ENCODE assay signal across 10 cellular contexts in the genomic region with DNA sequence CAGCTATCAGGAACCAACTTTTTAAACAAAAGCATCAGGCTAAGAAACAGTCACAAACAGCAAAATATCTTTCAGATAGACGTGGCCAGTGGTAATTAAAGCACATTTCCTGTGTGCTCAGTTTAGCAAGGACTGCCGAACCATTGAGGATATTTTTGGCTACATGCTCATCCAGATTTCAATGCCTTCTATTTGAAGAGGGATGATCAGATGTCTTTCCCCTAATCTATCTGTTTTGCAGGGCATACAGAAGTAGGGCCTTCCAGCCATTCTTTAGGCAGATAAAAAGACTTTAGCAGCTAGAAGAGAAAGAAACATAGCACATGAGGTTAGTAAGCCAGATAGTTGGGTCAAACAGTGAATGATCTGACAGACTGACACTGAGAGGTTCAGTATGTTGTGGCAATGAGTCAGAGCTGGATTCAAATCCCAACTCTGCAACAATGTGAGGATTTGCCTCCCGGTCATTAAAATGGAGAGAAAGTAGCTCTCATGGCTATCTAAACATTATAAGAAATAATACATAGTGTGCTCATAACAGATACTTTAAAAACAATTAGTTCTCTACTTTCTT.
DNase-seq lines count a peak whose midpoint lies in the region; ATAC-seq and TF ChIP-seq lines count a peak whose summit lies in the region.
"Had no signal": no experiment of that assay in that cellular context is flagged by ENCODE, and none has a peak within 500 bp of the region (broad histone marks: within the 10 kb centered on the region; RNA-seq: fewer than 3 reads in every experiment).

No MANE protein-coding gene starts in this region.

- no peaks in the 10 kb centered on the region for H4K20me1 ChIP-seq in osteoblast (ENCODE audit: insufficient read depth, low read length)

- no peaks in the 10 kb centered on the region for H3K79me2 ChIP-seq in osteoblast (ENCODE audit: insufficient read depth, low read length)

- no peaks in the 10 kb centered on the region for H3K9me3 ChIP-seq in osteoblast (ENCODE audit: low read depth, low read length)

- peak overlapping the region; percentile 10 for H2AFZ ChIP-seq in osteoblast (ENCODE audit: low read length)

- no peak overlapping the region for H3K4me3 Mint-ChIP-seq in activated T-cell treated with anti-CD3 and anti-CD28 coated beads, Interleukin-2, amount 50 U/mL, for 4 hours
- H3K4me3 Mint-ChIP-seq: stimulated activated naive CD8-positive, alpha-beta T cell treated with anti-CD3 and anti-CD28 coated beads, Interleukin-15, amount 100 ng/mL, for 72 hours had no signal

- ATAC-seq in GM18909 (IDR thresholded peaks at IDR 0.05; ENCODE audit: poor library complexity, unreplicated experiment): no peak
- no peak for ATAC-seq in activated T-cell treated with anti-CD3 and anti-CD28 coated beads, Interleukin-2, amount 50 U/mL, for 4 hours
- no peak for ATAC-seq in HG03045 (IDR thresholded peaks at IDR 0.05; ENCODE audit: unreplicated experiment)
- ATAC-seq in HG03108 (IDR thresholded peaks at IDR 0.05; ENCODE audit: unreplicated experiment): no peak
- ATAC-seq: stimulated activated naive CD8-positive, alpha-beta T cell treated with anti-CD3 and anti-CD28 coated beads, Interleukin-15, amount 100 ng/mL, for 72 hours had no signal

- no peaks in the 10 kb centered on the region for H3K27me3 ChIP-seq in osteoblast (ENCODE audit: insufficient read depth, low read length)

- no peaks in the 10 kb centered on the region for H3K4me1 Mint-ChIP-seq in activated T-cell treated with anti-CD3 and anti-CD28 coated beads, Interleukin-2, amount 50 U/mL, for 4 hours (ENCODE audit: low read depth)
- H3K4me1 Mint-ChIP-seq: stimulated activated naive CD8-positive, alpha-beta T cell treated with anti-CD3 and anti-CD28 coated beads, Interleukin-15, amount 100 ng/mL, for 72 hours had no signal

- H3K9me3 Mint-ChIP-seq in activated T-cell treated with anti-CD3 and anti-CD28 coated beads, Interleukin-2, amount 50 U/mL, for 4 hours: peaks cover 4% of the 10 kb centered on the region
- H3K9me3 Mint-ChIP-seq: stimulated activated naive CD8-positive, alpha-beta T cell treated with anti-CD3 and anti-CD28 coated beads, Interleukin-15, amount 100 ng/mL, for 72 hours had no signal

- no peak overlapping the region for H3K27ac ChIP-seq in osteoblast (ENCODE audit: low read depth, low read length)

- H3K4me3 ChIP-seq in epithelial cell of proximal tubule (ENCODE audit: low read depth, low read length) (no peak overlapping the region), osteoblast (ENCODE audit: insufficient read depth, low read length) (no peak overlapping the region)

- no peaks in the 10 kb centered on the region for H3K4me1 ChIP-seq in osteoblast (ENCODE audit: insufficient read depth, low read length)

- DNase-seq in EL (peak; percentile 1), NCI-H2029 (lab: John Stamatoyannopoulos, UW) (peak; percentile 78), epithelial cell of proximal tubule (ENCODE audit: low read depth) (peak; percentile 49), osteoblast (ENCODE audit: insufficient read length, low spot score, missing footprints) (no peak)
- DNase-seq in activated T-cell treated with anti-CD3 and anti-CD28 coated beads, Interleukin-2, amount 50 U/mL, for 4 hours: no peak
- DNase-seq: hippocampal formation; stimulated activated naive CD8-positive, alpha-beta T cell treated with anti-CD3 and anti-CD28 coated beads, Interleukin-15, amount 100 ng/mL, for 72 hours had no signal

- TF ChIP-seq CTCF in epithelial cell of proximal tubule (conservative IDR thresholded peaks at IDR 0.05; ENCODE audit: low read depth, low read length) (no peak), osteoblast (IDR thresholded peaks at IDR 0.05; ENCODE audit: extremely low read depth, low read depth, low read length) (no peak)

- H3K4me2 ChIP-seq in osteoblast (ENCODE audit: insufficient read depth, low read length): peak overlapping the region; percentile 18

- peaks cover 6% of the 10 kb centered on the region for H3K27me3 Mint-ChIP-seq in activated T-cell treated with anti-CD3 and anti-CD28 coated beads, Interleukin-2, amount 50 U/mL, for 4 hours (ENCODE audit: low read depth)

- H3K36me3 ChIP-seq in osteoblast (ENCODE audit: insufficient read depth, low read length): no peaks in the 10 kb centered on the region

- no peaks in the 10 kb centered on the region for H3K36me3 Mint-ChIP-seq in activated T-cell treated with anti-CD3 and anti-CD28 coated beads, Interleukin-2, amount 50 U/mL, for 4 hours (ENCODE audit: insufficient read depth)

Comparison
In these comparisons a context has a peak if more than half of its experiments do, and no peak if none do; other contexts are left out.
1. DNase-seq: peak in EL (single experiment), NCI-H2029 (single experiment) and epithelial cell of proximal tubule (single experiment); none in osteoblast (single experiment) and activated T-cell treated with anti-CD3 and anti-CD28 coated beads, Interleukin-2, amount 50 U/mL, for 4 hours (single experiment).